Comparison of ENCODE assay signal across 19 cellular contexts in genomic region chr18:58640891-58641610, GRCh38. TPM values are rescaled to one million over a fixed set of nuclear protein-coding genes. Genes with fewer than 3 reads are reported as not detected.
"Had no signal": no experiment of that assay in that cellular context is flagged by ENCODE, and none has a peak within 500 bp of the region (broad histone marks: within the 10 kb centered on the region; RNA-seq: fewer than 3 reads in every experiment).

No MANE protein-coding gene starts in this region.

- H3K27ac ChIP-seq: breast epithelium, right atrium auricular region, transverse colon had no signal

- H3K36me3 Mint-ChIP-seq: memory B cell, natural killer cell had no signal

- H3K27me3 Mint-ChIP-seq: activated T-helper 17 cell treated with anti-CD3 and anti-CD28 coated beads, Interleukin-2, amount 50 U/mL, for 72 hours; effector memory CD8-positive, alpha-beta T cell; memory B cell had no signal

- H3K9me3 Mint-ChIP-seq: activated T-helper 17 cell treated with anti-CD3 and anti-CD28 coated beads, Interleukin-2, amount 50 U/mL, for 72 hours; effector memory CD8-positive, alpha-beta T cell; memory B cell; natural killer cell had no signal

- H3K4me3 ChIP-seq: breast epithelium, right atrium auricular region, skin epidermis, transverse colon had no signal

- H3K36me3 ChIP-seq: breast epithelium, right atrium auricular region, transverse colon had no signal

- DNase-seq: activated CD4-positive, CD25-positive, alpha-beta regulatory T cell; activated naive CD4-positive, alpha-beta T cell treated with Interleukin-2 at 50 U/mL for 16 hours; activated T-cell treated with anti-CD3 and anti-CD28 coated beads for 4 hours; aorta; dermis blood vessel endothelial cell; effector memory CD8-positive, alpha-beta T cell; left ventricle myocardium superior; natural killer cell; posterior cingulate gyrus; stimulated activated CD4-positive, alpha-beta T cell treated with anti-CD3 and anti-CD28 coated beads, Interleukin-4, amount 100 ng/mL, for 4 hours; stimulated activated CD8-positive, alpha-beta memory T cell treated with anti-CD3 and anti-CD28 coated beads, Interleukin-4, amount 100 ng/mL, for 48 hours; stimulated activated naive CD8-positive, alpha-beta T cell treated with anti-CD3 and anti-CD28 coated beads, Interleukin-15, Interleukin-2, amounts not matched to agents 100 U/mL and 50 U/mL, for 24 hours; transverse colon had no signal

- ATAC-seq: activated T-helper 17 cell treated with anti-CD3 and anti-CD28 coated beads, Interleukin-2, amount 50 U/mL, for 72 hours; effector memory CD8-positive, alpha-beta T cell; left ventricle myocardium superior; natural killer cell; stimulated activated naive CD8-positive, alpha-beta T cell treated with anti-CD3 and anti-CD28 coated beads, Interleukin-15, Interleukin-2, amounts not matched to agents 100 U/mL and 50 U/mL, for 24 hours had no signal

- H3K4me1 ChIP-seq: breast epithelium, right atrium auricular region, transverse colon had no signal

- H3K27me3 ChIP-seq: breast epithelium, right atrium auricular region, transverse colon had no signal

- H3K9me3 ChIP-seq: right atrium auricular region, transverse colon had no signal

- H3K4me3 Mint-ChIP-seq: activated T-helper 17 cell treated with anti-CD3 and anti-CD28 coated beads, Interleukin-2, amount 50 U/mL, for 72 hours; effector memory CD8-positive, alpha-beta T cell; memory B cell; natural killer cell had no signal

- H3K27ac Mint-ChIP-seq: activated T-helper 17 cell treated with anti-CD3 and anti-CD28 coated beads, Interleukin-2, amount 50 U/mL, for 72 hours; effector memory CD8-positive, alpha-beta T cell; memory B cell; natural killer cell had no signal

RNA-seq across cellular contexts. Expression of gene ALPK2, which starts 12.2 kb away (rescaled TPM):
- total RNA-seq: T-helper 2 cell treated with Interferon-gamma antibody and Interleukin-4, amounts not matched to agents 100 ng/mL and 5 ng/mL, for 36 hours had no signal
